26 cellular contexts compared by ENCODE assay signal in the genomic region with DNA sequence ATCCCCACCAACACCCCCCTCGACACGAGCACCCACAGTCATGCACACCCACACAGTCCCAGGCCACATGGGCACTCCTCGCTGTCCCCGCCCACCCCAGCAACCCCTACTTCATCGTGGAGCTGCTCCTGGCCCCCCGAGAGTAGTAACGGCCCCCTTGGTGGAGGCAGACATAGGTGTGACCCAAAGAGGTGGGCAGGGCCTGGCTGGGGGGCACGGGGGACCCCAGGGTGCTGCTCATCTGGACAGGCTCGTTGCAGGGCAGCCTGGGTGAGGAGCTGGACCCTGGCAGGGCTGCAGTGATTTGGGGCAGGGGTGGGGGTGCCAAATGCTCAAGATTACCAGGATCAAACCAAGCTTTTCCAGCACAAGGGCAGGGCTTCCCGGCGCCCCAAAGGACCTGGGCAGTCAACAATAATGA. TPM values are rescaled to one million over a fixed set of nuclear protein-coding genes. Genes with fewer than 3 reads are reported as not detected.
DNase-seq lines count a peak whose midpoint lies in the region; ATAC-seq and TF ChIP-seq lines count a peak whose summit lies in the region.
"Had no signal": no experiment of that assay in that cellular context is flagged by ENCODE, and none has a peak within 500 bp of the region (broad histone marks: within the 10 kb centered on the region; RNA-seq: fewer than 3 reads in every experiment).

No MANE protein-coding gene starts in this region.

- no peak for ATAC-seq in activated CD8-positive, alpha-beta T cell treated with anti-CD3 and anti-CD28 coated beads for 36 hours
- ATAC-seq in activated CD8-positive, alpha-beta T cell treated with anti-CD3 and anti-CD28 coated beads, Interleukin-2, amount 10 ng/mL, durations not matched to agents 7 days and 5 days: no peak
- no peak for ATAC-seq in naive thymus-derived CD4-positive, alpha-beta T cell
- ATAC-seq in stimulated activated effector memory CD8-positive, alpha-beta T cell treated with anti-CD3 and anti-CD28 coated beads, Interleukin-12 subunit alpha, Interleukin-12 subunit beta, amount 100 ng/mL, for 72 hours: no peak

- H3K36me3 Mint-ChIP-seq in activated CD8-positive, alpha-beta T cell treated with anti-CD3 and anti-CD28 coated beads for 36 hours (ENCODE audit: low read depth): no peaks in the 10 kb centered on the region
- H3K36me3 Mint-ChIP-seq in activated CD8-positive, alpha-beta T cell treated with anti-CD3 and anti-CD28 coated beads, Interleukin-2, amount 10 ng/mL, durations not matched to agents 7 days and 5 days (ENCODE audit: low read depth): no peaks in the 10 kb centered on the region
- no peaks in the 10 kb centered on the region for H3K36me3 Mint-ChIP-seq in naive thymus-derived CD4-positive, alpha-beta T cell
- H3K36me3 Mint-ChIP-seq in stimulated activated effector memory CD8-positive, alpha-beta T cell treated with anti-CD3 and anti-CD28 coated beads, Interleukin-12 subunit alpha, Interleukin-12 subunit beta, amount 100 ng/mL, for 72 hours: peaks cover 14% of the 10 kb centered on the region
- H3K36me3 Mint-ChIP-seq: activated naive CD4-positive, alpha-beta T cell treated with anti-CD3 and anti-CD28 coated beads, Interleukin-2, amount 50 U/mL, for 24 hours had no signal

- H3K27me3 ChIP-seq in naive thymus-derived CD4-positive, alpha-beta T cell (ENCODE audit: control insufficient read depth in 2 of 2, insufficient read depth in 2 of 2, low read length in 2 of 2): no peaks in the 10 kb centered on the region
- no peaks in the 10 kb centered on the region for H3K27me3 ChIP-seq in MG63
- H3K27me3 ChIP-seq: ascending aorta, dorsolateral prefrontal cortex, uterus had no signal

- H3K36me3 ChIP-seq in naive thymus-derived CD4-positive, alpha-beta T cell (ENCODE audit: control insufficient read depth in 2 of 3, insufficient read depth in 3 of 3, low read length in 3 of 3): no peaks in the 10 kb centered on the region
- no peaks in the 10 kb centered on the region for H3K36me3 ChIP-seq in MG63
- H3K36me3 ChIP-seq: ascending aorta, thoracic aorta, uterus had no signal

- no peaks in the 10 kb centered on the region for H3K27me3 Mint-ChIP-seq in activated CD8-positive, alpha-beta T cell treated with anti-CD3 and anti-CD28 coated beads for 36 hours
- H3K27me3 Mint-ChIP-seq in activated CD8-positive, alpha-beta T cell treated with anti-CD3 and anti-CD28 coated beads, Interleukin-2, amount 10 ng/mL, durations not matched to agents 7 days and 5 days (ENCODE audit: low read depth): peaks cover 2% of the 10 kb centered on the region
- H3K27me3 Mint-ChIP-seq in naive thymus-derived CD4-positive, alpha-beta T cell: peaks cover 0 to 7% (median 0%) of the 10 kb centered on the region in 5 donors
- H3K27me3 Mint-ChIP-seq: activated naive CD4-positive, alpha-beta T cell treated with anti-CD3 and anti-CD28 coated beads, Interleukin-2, amount 50 U/mL, for 24 hours; CD4-positive, alpha-beta T cell had no signal

- peaks cover 29 to 42% of the 10 kb centered on the region in 2 donors for H3K4me1 ChIP-seq in naive thymus-derived CD4-positive, alpha-beta T cell (ENCODE audit: control insufficient read depth in 2 of 2, insufficient read depth in 2 of 2, low read length in 2 of 2)
- H3K4me1 ChIP-seq: ascending aorta, uterus had no signal

- POLR2A ChIA-PET in activated CD8-positive, alpha-beta T cell treated with anti-CD3 and anti-CD28 coated beads for 36 hours (lab: Charles Lee): interaction anchor here (0.7 kb wide), 1 partner anchor 566 kb away, joined by 3 read pairs; no protein-coding TSS in a partner anchor
- POLR2A ChIA-PET in activated CD8-positive, alpha-beta T cell treated with anti-CD3 and anti-CD28 coated beads, Interleukin-2, amount 10 ng/mL, durations not matched to agents 7 days and 5 days (lab: Charles Lee): no interaction called here
- POLR2A ChIA-PET in naive thymus-derived CD4-positive, alpha-beta T cell (lab: Charles Lee): no interaction called here

- CTCF ChIA-PET in activated CD8-positive, alpha-beta T cell treated with anti-CD3 and anti-CD28 coated beads for 36 hours (lab: Charles Lee): no interaction called here
- CTCF ChIA-PET in activated CD8-positive, alpha-beta T cell treated with anti-CD3 and anti-CD28 coated beads, Interleukin-2, amount 10 ng/mL, durations not matched to agents 7 days and 5 days (lab: Charles Lee): no interaction called here
- CTCF ChIA-PET in naive thymus-derived CD4-positive, alpha-beta T cell (lab: Charles Lee): no interaction called here

- peak; percentile 16 for DNase-seq in activated CD8-positive, alpha-beta T cell treated with anti-CD3 and anti-CD28 coated beads for 36 hours
- DNase-seq in activated CD8-positive, alpha-beta T cell treated with anti-CD3 and anti-CD28 coated beads, Interleukin-2, amount 10 ng/mL, durations not matched to agents 7 days and 5 days: no peak
- peak; percentile 49 for DNase-seq in coronary artery (ENCODE audit: low spot score)
- no peak for DNase-seq in naive thymus-derived CD4-positive, alpha-beta T cell
- no peak for DNase-seq in stimulated activated effector memory CD8-positive, alpha-beta T cell treated with anti-CD3 and anti-CD28 coated beads, Interleukin-12 subunit alpha, Interleukin-12 subunit beta, amount 100 ng/mL, for 72 hours (ENCODE audit: low spot score in 2 of 2)
- DNase-seq in RPMI8226: no peak
- no peak for DNase-seq in DMS153 (lab: John Stamatoyannopoulos, UW)
- DNase-seq in MG63: no peak
- DNase-seq: 8988T; activated CD4-positive, alpha-beta T cell treated with anti-CD3 and anti-CD28 coated beads, Interleukin-2, amount 50 U/mL, for 1 hour; central memory CD4-positive, alpha-beta T cell; EL; NCI-H1092; NCI-H187; NCI-H2171 treated with DMSO at 0.1 percent for 48 hours; NCI-H524; PC-9; SIG-M5; stimulated activated naive CD4-positive, alpha-beta T cell treated with Interleukin-2 at 50 U/mL for 16 hours; SW 1271 had no signal

- no peak overlapping the region for H3K4me3 ChIP-seq in coronary artery
- H3K4me3 ChIP-seq in naive thymus-derived CD4-positive, alpha-beta T cell (ENCODE audit: low read length): no peak overlapping the region
- no peak overlapping the region for H3K4me3 ChIP-seq in MG63
- H3K4me3 ChIP-seq: ascending aorta, dorsolateral prefrontal cortex, PC-9, thoracic aorta, uterus had no signal

- no peaks in the 10 kb centered on the region for H3K9me3 Mint-ChIP-seq in activated CD8-positive, alpha-beta T cell treated with anti-CD3 and anti-CD28 coated beads for 36 hours
- H3K9me3 Mint-ChIP-seq in activated CD8-positive, alpha-beta T cell treated with anti-CD3 and anti-CD28 coated beads, Interleukin-2, amount 10 ng/mL, durations not matched to agents 7 days and 5 days (ENCODE audit: insufficient read depth): no peaks in the 10 kb centered on the region
- H3K9me3 Mint-ChIP-seq in naive thymus-derived CD4-positive, alpha-beta T cell: no peaks in the 10 kb centered on the region
- H3K9me3 Mint-ChIP-seq in stimulated activated effector memory CD8-positive, alpha-beta T cell treated with anti-CD3 and anti-CD28 coated beads, Interleukin-12 subunit alpha, Interleukin-12 subunit beta, amount 100 ng/mL, for 72 hours: no peaks in the 10 kb centered on the region
- H3K9me3 Mint-ChIP-seq: activated naive CD4-positive, alpha-beta T cell treated with anti-CD3 and anti-CD28 coated beads, Interleukin-2, amount 50 U/mL, for 24 hours; CD4-positive, alpha-beta T cell had no signal

- no peaks in the 10 kb centered on the region for H3K9me3 ChIP-seq in naive thymus-derived CD4-positive, alpha-beta T cell (ENCODE audit: control insufficient read depth in 2 of 3, low read length in 3 of 3)
- H3K9me3 ChIP-seq in MG63: no peaks in the 10 kb centered on the region
- H3K9me3 ChIP-seq: ascending aorta, thoracic aorta, uterus had no signal

- no peak overlapping the region for H3K4me3 Mint-ChIP-seq in activated CD8-positive, alpha-beta T cell treated with anti-CD3 and anti-CD28 coated beads for 36 hours
- no peak overlapping the region for H3K4me3 Mint-ChIP-seq in activated CD8-positive, alpha-beta T cell treated with anti-CD3 and anti-CD28 coated beads, Interleukin-2, amount 10 ng/mL, durations not matched to agents 7 days and 5 days
- H3K4me3 Mint-ChIP-seq in naive thymus-derived CD4-positive, alpha-beta T cell: peak overlapping the region in 3 of 10 donors; percentile 12 to 67 (median 55)
- H3K4me3 Mint-ChIP-seq in stimulated activated effector memory CD8-positive, alpha-beta T cell treated with anti-CD3 and anti-CD28 coated beads, Interleukin-12 subunit alpha, Interleukin-12 subunit beta, amount 100 ng/mL, for 72 hours: peak overlapping the region; percentile 28

- no peak overlapping the region for H3K27ac ChIP-seq in coronary artery
- no peak overlapping the region for H3K27ac ChIP-seq in naive thymus-derived CD4-positive, alpha-beta T cell (ENCODE audit: low read depth, low read length)
- H3K27ac ChIP-seq: ascending aorta, PC-9, thoracic aorta, uterus had no signal

- peaks cover 41% of the 10 kb centered on the region for H3K4me1 Mint-ChIP-seq in activated CD8-positive, alpha-beta T cell treated with anti-CD3 and anti-CD28 coated beads for 36 hours (ENCODE audit: low read depth)
- H3K4me1 Mint-ChIP-seq in activated CD8-positive, alpha-beta T cell treated with anti-CD3 and anti-CD28 coated beads, Interleukin-2, amount 10 ng/mL, durations not matched to agents 7 days and 5 days (ENCODE audit: low read depth): peaks cover 29% of the 10 kb centered on the region
- peaks cover 19 to 52% (median 39%) of the 10 kb centered on the region in 7 donors for H3K4me1 Mint-ChIP-seq in naive thymus-derived CD4-positive, alpha-beta T cell
- peaks cover 60% of the 10 kb centered on the region for H3K4me1 Mint-ChIP-seq in stimulated activated effector memory CD8-positive, alpha-beta T cell treated with anti-CD3 and anti-CD28 coated beads, Interleukin-12 subunit alpha, Interleukin-12 subunit beta, amount 100 ng/mL, for 72 hours

- TF ChIP-seq CTCF in activated CD8-positive, alpha-beta T cell treated with anti-CD3 and anti-CD28 coated beads for 36 hours (IDR thresholded peaks at IDR 0.05): no peak
- TF ChIP-seq CTCF in coronary artery (IDR thresholded peaks at IDR 0.05): no peak

- H3K27ac Mint-ChIP-seq in activated CD8-positive, alpha-beta T cell treated with anti-CD3 and anti-CD28 coated beads for 36 hours: no peak overlapping the region
- H3K27ac Mint-ChIP-seq in activated CD8-positive, alpha-beta T cell treated with anti-CD3 and anti-CD28 coated beads, Interleukin-2, amount 10 ng/mL, durations not matched to agents 7 days and 5 days: no peak overlapping the region
- H3K27ac Mint-ChIP-seq in naive thymus-derived CD4-positive, alpha-beta T cell: peak overlapping the region in 5 of 9 donors; percentile 68 to 88 (median 75)
- H3K27ac Mint-ChIP-seq in stimulated activated effector memory CD8-positive, alpha-beta T cell treated with anti-CD3 and anti-CD28 coated beads, Interleukin-12 subunit alpha, Interleukin-12 subunit beta, amount 100 ng/mL, for 72 hours: peak overlapping the region; percentile 5
- H3K27ac Mint-ChIP-seq: activated naive CD4-positive, alpha-beta T cell treated with anti-CD3 and anti-CD28 coated beads, Interleukin-2, amount 50 U/mL, for 24 hours had no signal

- intact Hi-C loops in activated CD8-positive, alpha-beta T cell treated with anti-CD3 and anti-CD28 coated beads for 36 hours (cut with micrococcal nuclease): no loop called here
- intact Hi-C loops in naive thymus-derived CD4-positive, alpha-beta T cell (cut with micrococcal nuclease): loop anchor here in 1 of 2 donors (5.0 kb wide), 1 partner anchor 54 kb away; no protein-coding TSS in a partner anchor

RNA-seq across cellular contexts. Expression of gene ZMIZ1, which starts 42.4 kb away (rescaled TPM):
- total RNA-seq in activated CD8-positive, alpha-beta T cell treated with anti-CD3 and anti-CD28 coated beads for 36 hours: 10 to 100 TPM; 46.5 to 52.2 TPM
- 10 to 100 TPM; 39.9 to 40.6 TPM for total RNA-seq in activated CD8-positive, alpha-beta T cell treated with anti-CD3 and anti-CD28 coated beads, Interleukin-2, amount 10 ng/mL, durations not matched to agents 7 days and 5 days
- total RNA-seq in naive thymus-derived CD4-positive, alpha-beta T cell: 10 to 100 TPM; 13.5 to 57.2 (median 24.5) TPM
- polyA plus RNA-seq in naive thymus-derived CD4-positive, alpha-beta T cell: 1 to 10 TPM; 1.8 to 4.2 TPM
- 9.5 and 22.4 TPM in 2 replicates for total RNA-seq in MG63 (2014; rRNA removed; shearing (Covaris generic); ENCODE audit: low replicate concordance)

Comparison
In these comparisons a context has a peak if more than half of its experiments do, and no peak if none do; other contexts are left out.
1. DNase-seq: peak in activated CD8-positive, alpha-beta T cell treated with anti-CD3 and anti-CD28 coated beads for 36 hours (single experiment) and coronary artery (single experiment); none in activated CD8-positive, alpha-beta T cell treated with anti-CD3 and anti-CD28 coated beads, Interleukin-2, amount 10 ng/mL, durations not matched to agents 7 days and 5 days (single experiment), naive thymus-derived CD4-positive, alpha-beta T cell (0 of 9), stimulated activated effector memory CD8-positive, alpha-beta T cell treated with anti-CD3 and anti-CD28 coated beads, Interleukin-12 subunit alpha, Interleukin-12 subunit beta, amount 100 ng/mL, for 72 hours (0 of 2), RPMI8226 (single experiment), DMS153 (single experiment) and MG63 (single experiment).
2. H3K27ac Mint-ChIP-seq: peak in naive thymus-derived CD4-positive, alpha-beta T cell (5 of 9) and stimulated activated effector memory CD8-positive, alpha-beta T cell treated with anti-CD3 and anti-CD28 coated beads, Interleukin-12 subunit alpha, Interleukin-12 subunit beta, amount 100 ng/mL, for 72 hours (single experiment); none in activated CD8-positive, alpha-beta T cell treated with anti-CD3 and anti-CD28 coated beads for 36 hours (single experiment) and activated CD8-positive, alpha-beta T cell treated with anti-CD3 and anti-CD28 coated beads, Interleukin-2, amount 10 ng/mL, durations not matched to agents 7 days and 5 days (single experiment).